ENCODE assay signal across 8 cellular contexts in genomic region chr10:97498076-97498840, GRCh38. TPM values are rescaled to one million over a fixed set of nuclear protein-coding genes. Genes with fewer than 3 reads are reported as not detected.
DNase-seq lines count a peak whose midpoint lies in the region; ATAC-seq and TF ChIP-seq lines count a peak whose summit lies in the region.

TSS of gene MMS19 (minus strand) at chr10:97498422. CDS start at chr10:97498384, 38 bp downstream.

- CTCF ChIA-PET in activated naive CD4-positive, alpha-beta T cell treated with anti-CD3 and anti-CD28 coated beads for 36 hours (lab: Charles Lee): interaction anchor here (1.3 to 2.1 kb wide), 2 partner anchors 56 kb away, joined by 5 to 6 read pairs; no protein-coding TSS in a partner anchor

- peaks cover 10% of the 10 kb centered on the region for H3K36me3 Mint-ChIP-seq in activated naive CD4-positive, alpha-beta T cell treated with anti-CD3 and anti-CD28 coated beads for 36 hours (ENCODE audit: low read depth)

- 0% methylated on average over 3 to 4 of the region's 73 CpGs for WGBS in gastroesophageal sphincter (ENCODE audit: low coverage in 1 of 2), 2 donors
- 0% methylated on average over 11 of the region's 73 CpGs for WGBS in suprapubic skin

- H3K27me3 Mint-ChIP-seq in activated naive CD4-positive, alpha-beta T cell treated with anti-CD3 and anti-CD28 coated beads for 36 hours (ENCODE audit: low read depth): peaks cover 21% of the 10 kb centered on the region

- H3K27ac ChIP-seq in gastroesophageal sphincter: peak within 1 kb of the TSS; percentile 89 to 97 (median 96)
- peak within 1 kb of the TSS; percentile 98 for H3K27ac ChIP-seq in suprapubic skin

- H3K27me3 ChIP-seq in gastroesophageal sphincter (no peaks in the 10 kb centered on the region), suprapubic skin (no peaks in the 10 kb centered on the region)

- no peaks in the 10 kb centered on the region for H3K9me3 ChIP-seq in gastroesophageal sphincter
- H3K9me3 ChIP-seq in suprapubic skin: no peaks in the 10 kb centered on the region

- H3K27ac Mint-ChIP-seq in activated naive CD4-positive, alpha-beta T cell treated with anti-CD3 and anti-CD28 coated beads for 36 hours: peak within 1 kb of the TSS; percentile 94

- no peaks in the 10 kb centered on the region for H3K36me3 ChIP-seq in gastroesophageal sphincter
- peaks cover under 1% of the 10 kb centered on the region for H3K36me3 ChIP-seq in suprapubic skin

- peak; percentile 99 for DNase-seq in GM03348 (ENCODE audit: low spot score)
- peak; percentile 82 for DNase-seq in HFF-Myc (ENCODE audit: extremely low read depth, low read depth)
- peak; percentile 97 for DNase-seq in NAMALWA (ENCODE audit: low spot score)
- DNase-seq in SK-N-DZ (ENCODE audit: low spot score): peak; percentile 97
- peak; percentile 99 for DNase-seq in activated naive CD4-positive, alpha-beta T cell treated with anti-CD3 and anti-CD28 coated beads for 36 hours
- DNase-seq in nucleus accumbens (lab: John Stamatoyannopoulos, UW): peak; percentile 89 to 100 (median 99)
- peak; percentile 100 for DNase-seq in suprapubic skin (ENCODE audit: low spot score in 2 of 2)

- intact Hi-C loops in activated naive CD4-positive, alpha-beta T cell treated with anti-CD3 and anti-CD28 coated beads for 36 hours (cut with micrococcal nuclease): loop anchor here (1.0 to 5.0 kb wide), 14 partner anchors 35 to 911 kb away; partner anchors contain the start of genes ARHGAP19, AVPI1, EXOSC1 and PGAM1

- no peak for TF ChIP-seq CTCF in HFF-Myc (IDR thresholded peaks at IDR 0.05; ENCODE audit: low read depth, low read length, missing control alignments)
- TF ChIP-seq CTCF in gastroesophageal sphincter (IDR thresholded peaks at IDR 0.05): peak in 3 of 4 experiments; percentile 7 to 32 (median 7)
- peak in 1 of 2 donors; percentile 8 for TF ChIP-seq CTCF in suprapubic skin (IDR thresholded peaks at IDR 0.05)

- TF ChIP-seq POLR2A in gastroesophageal sphincter (IDR thresholded peaks at IDR 0.05) (peak; percentile 31 to 73), suprapubic skin (IDR thresholded peaks at IDR 0.05) (peak in 1 of 2 donors; percentile 65)

- no peaks in the 10 kb centered on the region for H3K9me3 Mint-ChIP-seq in activated naive CD4-positive, alpha-beta T cell treated with anti-CD3 and anti-CD28 coated beads for 36 hours

- H3K4me3 Mint-ChIP-seq in activated naive CD4-positive, alpha-beta T cell treated with anti-CD3 and anti-CD28 coated beads for 36 hours: peak within 1 kb of the TSS; percentile 87

- no peak for TF ChIP-seq EP300 in gastroesophageal sphincter (IDR thresholded peaks at IDR 0.05)
- no peak for TF ChIP-seq EP300 in suprapubic skin (IDR thresholded peaks at IDR 0.05)

- peak within 1 kb of the TSS; percentile 95 for H3K4me3 ChIP-seq in HFF-Myc (replicated peaks; ENCODE audit: low read depth, low read length)
- peak within 1 kb of the TSS; percentile 94 to 96 for H3K4me3 ChIP-seq in gastroesophageal sphincter
- peak within 1 kb of the TSS; percentile 81 for H3K4me3 ChIP-seq in suprapubic skin

- peak; percentile 94 for ATAC-seq in gastroesophageal sphincter

- H3K4me1 ChIP-seq in gastroesophageal sphincter (peaks cover 0 to 65% (median 15%) of the 10 kb centered on the region in 3 donors), suprapubic skin (peaks cover 52% of the 10 kb centered on the region)

- H3K4me1 Mint-ChIP-seq in activated naive CD4-positive, alpha-beta T cell treated with anti-CD3 and anti-CD28 coated beads for 36 hours (ENCODE audit: low read depth): peaks cover 41% of the 10 kb centered on the region

RNA-seq across cellular contexts. Expression of gene MMS19, which starts in this region (rescaled TPM):
- polyA plus RNA-seq in SK-N-DZ (2014; cell fraction: cytosol; rRNA removed): 103 and 140 TPM in 2 replicates
- polyA plus RNA-seq in SK-N-DZ (2014; cell fraction: nucleus; rRNA removed): 265 and 277 TPM in 2 replicates
- total RNA-seq in activated naive CD4-positive, alpha-beta T cell treated with anti-CD3 and anti-CD28 coated beads for 36 hours: 10 to 100 TPM; 95.0 to 95.6 TPM
- total RNA-seq in gastroesophageal sphincter: 10 to 100 TPM; 44.3 to 75.8 (median 51.8) TPM
- total RNA-seq in suprapubic skin: 100 to 1,000 TPM; 111 to 238 (median 118) TPM

Comparison
In these comparisons a context has a peak if more than half of its experiments do, and no peak if none do; other contexts are left out.
1. Peak in every context shown above with its lines: DNase-seq, ATAC-seq, H3K4me3 ChIP-seq and H3K27ac ChIP-seq.